In the genomic region with DNA sequence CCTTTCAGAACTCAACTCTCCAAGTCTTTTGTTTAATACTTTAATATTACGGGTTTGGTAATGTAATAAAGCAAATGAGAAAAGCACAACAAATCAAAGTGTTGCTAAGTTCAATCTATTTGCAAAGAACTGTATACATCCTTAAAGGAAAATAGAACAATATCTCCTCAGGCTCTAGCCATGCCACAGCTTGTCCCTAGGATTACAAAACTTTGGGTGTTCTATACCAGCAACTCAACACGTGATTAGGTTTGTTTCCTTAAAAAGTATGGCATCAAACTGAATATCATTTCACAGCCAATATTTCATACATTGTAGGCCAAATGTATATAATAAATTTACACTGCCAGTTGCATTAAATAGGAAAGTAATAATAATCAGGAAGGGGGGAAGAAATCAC, we compare ENCODE assay signal across 4 cellular contexts.
"Had no signal": no experiment of that assay in that cellular context is flagged by ENCODE, and none has a peak within 500 bp of the region (broad histone marks: within the 10 kb centered on the region; RNA-seq: fewer than 3 reads in every experiment).

No MANE protein-coding gene starts in this region.

- H3K4me1 Mint-ChIP-seq: IgD-negative memory B cell had no signal

- H3K27ac Mint-ChIP-seq: H9, IgD-negative memory B cell had no signal

- H3K27ac ChIP-seq: GM23248 had no signal

- H3K4me3 Mint-ChIP-seq: H9, IgD-negative memory B cell had no signal

- H3K9ac ChIP-seq: GM23248 had no signal

- H3K9me3 Mint-ChIP-seq: H9 had no signal

- H3K36me3 Mint-ChIP-seq: IgD-negative memory B cell had no signal

- DNase-seq: GM23248, H9, HCEC 1CT had no signal

- H3K4me3 ChIP-seq: GM23248 had no signal

- H2AFZ ChIP-seq: GM23248 had no signal
